In the genomic region with DNA sequence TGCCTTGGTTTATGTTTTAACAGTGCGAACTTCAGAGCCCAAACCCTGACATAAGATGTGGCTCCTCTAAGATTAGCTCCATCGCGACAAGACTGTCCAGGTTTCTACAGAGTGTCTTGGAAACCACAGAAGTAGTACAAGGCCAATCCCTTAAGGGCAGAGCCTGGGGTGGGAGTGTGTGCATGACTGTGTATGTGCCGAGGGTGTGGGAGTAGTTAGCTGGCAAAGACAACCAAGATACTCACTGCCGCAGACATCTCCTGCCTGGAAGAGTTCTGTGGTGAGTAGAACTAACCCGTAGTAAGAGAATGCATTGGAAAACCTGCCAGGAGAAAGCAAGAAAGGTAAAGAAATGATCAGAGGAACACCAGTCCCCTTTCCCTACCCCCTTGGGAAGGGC, we compare ENCODE assay signal across 32 cellular contexts. TPM values are rescaled to one million over a fixed set of nuclear protein-coding genes. Genes with fewer than 3 reads are reported as not detected.
DNase-seq lines count a peak whose midpoint lies in the region; ATAC-seq, FAIRE-seq and TF ChIP-seq lines count a peak whose summit lies in the region.
"Had no signal": no experiment of that assay in that cellular context is flagged by ENCODE, and none has a peak within 500 bp of the region (broad histone marks: within the 10 kb centered on the region; RNA-seq: fewer than 3 reads in every experiment).

No MANE protein-coding gene starts in this region.

- H3K36me3 ChIP-seq in right atrium auricular region = no peaks in the 10 kb centered on the region
- H3K36me3 ChIP-seq in GM12878 (ENCODE audit: control insufficient read depth in 2 of 2, insufficient read depth in 2 of 2, low read length in 1 of 2) = no peaks in the 10 kb centered on the region
- H3K36me3 ChIP-seq in neuronal stem cell (replicated peaks in 1 of 2; ENCODE audit: control insufficient read depth in 2 of 2, insufficient read depth in 2 of 2, low read length in 2 of 2) = no peaks in the 10 kb centered on the region
- no peaks in the 10 kb centered on the region for H3K36me3 ChIP-seq in uterus
- H3K36me3 ChIP-seq: BE2C, SJSA1 had no signal

- H3K18ac ChIP-seq in neuronal stem cell (ENCODE audit: low read length) = peak overlapping the region; percentile 60
- H3K18ac ChIP-seq in H9 (ENCODE audit: insufficient read length, low read depth, low read length) = no peak overlapping the region

- H3K23ac ChIP-seq in neuronal stem cell (ENCODE audit: low read depth, low read length, poor library complexity) (no peak overlapping the region), H9 (ENCODE audit: insufficient read length, low read depth, low read length) (no peak overlapping the region)

- H4K5ac ChIP-seq in H9 (ENCODE audit: insufficient read length, low read depth, low read length) = no peak overlapping the region

- H3K14ac ChIP-seq in neuronal stem cell (ENCODE audit: low read length) (no peak overlapping the region), H9 (ENCODE audit: insufficient read depth, low read length) (no peak overlapping the region)

- H3K23me2 ChIP-seq in H9 (ENCODE audit: insufficient read length, low read depth, low read length, poor library complexity, severe bottlenecking) = no peaks in the 10 kb centered on the region

- SMC1A ChIA-PET in GM12878 (lab: Charles Lee; ENCODE audit: uncharacterized antibody, unreplicated experiment) = interaction anchor here (1.0 kb wide), 1 partner anchor 32 kb away, joined by 3 read pairs; no protein-coding TSS in a partner anchor

- no peak for TF ChIP-seq RAD21 in GM12878 (IDR thresholded peaks at IDR 0.05; ENCODE audit: insufficient read depth, low read depth, low read length)

- no TSS peak for BruUV-seq in GM12878 (replicated peaks; lab: Mats Ljungman, UMichigan)

- TF ChIP-seq CTCF in right atrium auricular region (IDR thresholded peaks at IDR 0.05) = no peak
- no peak for TF ChIP-seq CTCF in GM12878 (IDR thresholded peaks at IDR 0.05 in 2 of 3, conservative IDR thresholded peaks at IDR 0.05 in 1 of 3; ENCODE audit: control insufficient read depth in 2 of 3, extremely low read depth in 1 of 3, insufficient read depth in 1 of 3, low read depth in 3 of 3, low read length in 3 of 3)
- no peak for TF ChIP-seq CTCF in uterus (IDR thresholded peaks at IDR 0.05)
- no peak for TF ChIP-seq CTCF in H9 (conservative IDR thresholded peaks at IDR 0.05)

- H3K4me1 ChIP-seq in right atrium auricular region (no peaks in the 10 kb centered on the region), GM12878 (ENCODE audit: control insufficient read depth, insufficient read depth, low read length) (peaks cover 26% of the 10 kb centered on the region), neuronal stem cell (ENCODE audit: control insufficient read depth in 2 of 2, insufficient read depth in 1 of 2, low read depth in 1 of 2, low read length in 2 of 2) (peaks cover 0 to 1% of the 10 kb centered on the region in 2 donors), uterus (no peaks in the 10 kb centered on the region), H9 (ENCODE audit: insufficient read depth, low read length) (no peaks in the 10 kb centered on the region; the same call in 1 of the 2 replicates)
- H3K4me1 ChIP-seq: BE2C, SJSA1 had no signal

- H3K36me3 Mint-ChIP-seq in H9 (ENCODE audit: insufficient read depth in 1 of 3, low read depth in 3 of 3) = no peaks in the 10 kb centered on the region
- H3K36me3 Mint-ChIP-seq: CD14-positive monocyte; CD8-positive, alpha-beta memory T cell had no signal

- no peak overlapping the region for H3K4me3 Mint-ChIP-seq in H9
- H3K4me3 Mint-ChIP-seq: CD14-positive monocyte; CD8-positive, alpha-beta memory T cell had no signal

- H3K56ac ChIP-seq in H9 (ENCODE audit: insufficient read length, low read depth, low read length) = no peak overlapping the region

- H3K4me1 Mint-ChIP-seq in H9 = peaks cover 8% of the 10 kb centered on the region in 2 experiments
- H3K4me1 Mint-ChIP-seq: CD8-positive, alpha-beta memory T cell had no signal

- no peak overlapping the region for H2BK12ac ChIP-seq in neuronal stem cell (ENCODE audit: low read length)
- no peak overlapping the region for H2BK12ac ChIP-seq in H9 (ENCODE audit: insufficient read length, low read depth, low read length)

- POLR2A ChIA-PET in GM12878 (lab: Charles Lee) = no interaction called here

- no peak overlapping the region for H2BK120ac ChIP-seq in neuronal stem cell (ENCODE audit: low read depth, low read length)
- H2BK120ac ChIP-seq in H9 (ENCODE audit: low read depth, low read length, poor library complexity, severe bottlenecking) = no peak overlapping the region

- no peaks in the 10 kb centered on the region for H3K9me3 ChIP-seq in right atrium auricular region
- H3K9me3 ChIP-seq in GM12878 (replicated peaks; ENCODE audit: control insufficient read depth, insufficient read depth, low read length) = no peaks in the 10 kb centered on the region; the same call in 2 of the 3 replicates
- H3K9me3 ChIP-seq in neuronal stem cell (replicated peaks in 1 of 2; ENCODE audit: control insufficient read depth in 2 of 2, insufficient read depth in 1 of 2, low read depth in 1 of 2, low read length in 2 of 2) = no peaks in the 10 kb centered on the region
- H3K9me3 ChIP-seq in uterus = no peaks in the 10 kb centered on the region
- no peaks in the 10 kb centered on the region for H3K9me3 ChIP-seq in H9 (ENCODE audit: control insufficient read depth, low read depth, low read length)
- H3K9me3 ChIP-seq: BE2C, SJSA1 had no signal

- no peaks in the 10 kb centered on the region for H4K20me1 ChIP-seq in GM12878 (ENCODE audit: control insufficient read depth, insufficient read depth)
- H4K20me1 ChIP-seq in H9 (ENCODE audit: control insufficient read depth, insufficient read depth, insufficient read length) = no peaks in the 10 kb centered on the region

- RAD21 ChIA-PET in GM12878 (lab: Charles Lee; ENCODE audit: unreplicated experiment) = interaction anchor here (0.6 kb wide), 1 partner anchor 72 kb away, joined by 4 read pairs; no protein-coding TSS in a partner anchor

- in situ Hi-C loops in GM12878 (cut with MboI) = no loop called here

- H3K79me2 ChIP-seq in GM12878 (ENCODE audit: control insufficient read depth, insufficient read depth, low read length) (no peaks in the 10 kb centered on the region), H9 (ENCODE audit: insufficient read depth, low read length) (no peaks in the 10 kb centered on the region)

- H3K27ac ChIP-seq in right atrium auricular region (no peak overlapping the region), GM12878 (ENCODE audit: control insufficient read depth, insufficient read depth) (no peak overlapping the region), neuronal stem cell (replicated peaks; ENCODE audit: low read length) (no peak overlapping the region), uterus (peak overlapping the region; percentile 54 to 58), H9 (ENCODE audit: insufficient read length, low read depth, low read length) (no peak overlapping the region)
- H3K27ac ChIP-seq: HL-60, PC-9, SJSA1 had no signal

- H3T11ph ChIP-seq in H9 (ENCODE audit: low read length) = no peak overlapping the region

- TF ChIP-seq EP300 in GM12878 (IDR thresholded peaks at IDR 0.05; ENCODE audit: borderline replicate concordance in 1 of 2, control insufficient read depth in 1 of 2, low read depth in 2 of 2, low read length in 2 of 2) = no peak

- H2AK5ac ChIP-seq in neuronal stem cell (ENCODE audit: low read depth, low read length) (no peak overlapping the region), H9 (ENCODE audit: insufficient read length, low read length) (no peak overlapping the region)

- peaks cover 6% of the 10 kb centered on the region for H3K27me3 Mint-ChIP-seq in H9 (ENCODE audit: low read depth)

- no peak for FAIRE-seq in GM12878 (lab: Jason Lieb, UNC)
- FAIRE-seq: GM18507 had no signal

- no peak overlapping the region for H3K9ac ChIP-seq in GM12878 (ENCODE audit: control insufficient read depth, insufficient read depth, low read length)
- H3K9ac ChIP-seq in neuronal stem cell (ENCODE audit: low read depth, low read length, poor library complexity) = no peak overlapping the region
- H3K9ac ChIP-seq in H9 (ENCODE audit: extremely low read depth, insufficient read length, low read length) = no peak overlapping the region

- TF ChIP-seq POLR2A in GM12878 (IDR thresholded peaks at IDR 0.05; ENCODE audit: low read depth, low read length) (no peak), uterus (IDR thresholded peaks at IDR 0.05) (no peak)

- intact Hi-C loops in cardiac septum (cut with DNase I) = no loop called here
- intact Hi-C loops in GM12878 (cut with micrococcal nuclease; ENCODE audit: unreplicated experiment) = no loop called here
- intact Hi-C loops in uterus (cut with DNase I; ENCODE audit: low total_unique reads) = no loop called here

- CTCF ChIA-PET in GM12878 (lab: Yijun Ruan, JAX) = interaction anchor here (1.0 kb wide), 1 partner anchor 14 kb away, joined by 3 read pairs; no protein-coding TSS in a partner anchor

- H3K4ac ChIP-seq in neuronal stem cell (ENCODE audit: low read length) (no peak overlapping the region), H9 (ENCODE audit: low read depth, low read length) (no peak overlapping the region)

- H4K8ac ChIP-seq in neuronal stem cell (ENCODE audit: low read depth, low read length) = no peak overlapping the region
- H4K8ac ChIP-seq in H9 (replicated peaks; ENCODE audit: insufficient read length, low read depth, low read length) = no peak overlapping the region

- H3K27me3 ChIP-seq in right atrium auricular region = no peaks in the 10 kb centered on the region
- no peaks in the 10 kb centered on the region; a peak in 2 of 4 replicates for H3K27me3 ChIP-seq in GM12878 (replicated peaks in 1 of 2; ENCODE audit: control insufficient read depth in 2 of 2, insufficient read depth in 2 of 2, low read length in 1 of 2)
- peaks cover 0 to 12% (median 2%) of the 10 kb centered on the region in 3 experiments for H3K27me3 ChIP-seq in neuronal stem cell (ENCODE audit: control insufficient read depth in 3 of 3, insufficient read depth in 3 of 3, low read depth in 1 of 3, low read length in 3 of 3)
- H3K27me3 ChIP-seq in uterus = no peaks in the 10 kb centered on the region
- no peaks in the 10 kb centered on the region for H3K27me3 ChIP-seq in H9 (ENCODE audit: insufficient read depth, low read length)
- H3K27me3 ChIP-seq: BE2C had no signal

- H3K4me3 ChIP-seq in right atrium auricular region = no peak overlapping the region
- H3K4me3 ChIP-seq in GM12878 = no peak overlapping the region
- no peak overlapping the region for H3K4me3 ChIP-seq in neuronal stem cell (ENCODE audit: low read length in 2 of 2)
- no peak overlapping the region for H3K4me3 ChIP-seq in uterus
- H3K4me3 ChIP-seq: PC-9, SJSA1 had no signal

- no peak overlapping the region for H2AFZ ChIP-seq in GM12878 (ENCODE audit: control insufficient read depth, low read depth, low read length)
- H2AFZ ChIP-seq in neuronal stem cell (ENCODE audit: low read length) = no peak overlapping the region
- H2AFZ ChIP-seq in H9 (ENCODE audit: low read length) = no peak overlapping the region
- H2AFZ ChIP-seq: PC-9 had no signal

- WGBS in GM12878 (ENCODE audit: insufficient coverage, insufficient replicate concordance, low lambda C conversion rate, missing lambda C conversion rate) = 31% methylated on average over 6 of the region's 6 CpGs
- WGBS in neuronal stem cell (ENCODE audit: extremely low coverage in 2 of 2, insufficient read length in 2 of 2, insufficient replicate concordance in 1 of 2), 2 donors = no CpG with 5 or more reads among the region's 6 CpGs
- WGBS in H9 (ENCODE audit: extremely low coverage, insufficient read length, low lambda C conversion rate) = no CpG with 5 or more reads among the region's 6 CpGs

- peak; percentile 22 for DNase-seq in cardiac septum (ENCODE audit: low spot score)
- no peak for DNase-seq in right atrium auricular region (ENCODE audit: low spot score)
- no peak for DNase-seq in GM12878 (ENCODE audit: low read depth, low spot score)
- DNase-seq in neuronal stem cell (ENCODE audit: low spot score) = no peak
- peak; percentile 33 to 47 for DNase-seq in uterus
- DNase-seq in H9 = no peak
- DNase-seq in HT-29 (ENCODE audit: low spot score) = no peak
- DNase-seq: 8988T; ACHN; BE2C; Calu3; CD8-positive, alpha-beta memory T cell; DMS79 treated with DMSO at 0.1 percent for 48 hours; GOT3; Karpas-422; MV-4-11; NCI-H1105 treated with DMSO at 0.1 percent for 48 hours; NCI-H146; NCI-H1930; NCI-H2107; NCI-H446; NCI-H524 treated with DMSO at 0.1 percent for 48 hours; NCI-H774; PC-9; Right ventricle myocardium superior; RPMI8226 had no signal

- H2BK20ac ChIP-seq in H9 (ENCODE audit: low read depth, low read length, poor library complexity, severe bottlenecking) = no peak overlapping the region

- no peaks in the 10 kb centered on the region for H3K9me3 Mint-ChIP-seq in H9
- H3K9me3 Mint-ChIP-seq: CD14-positive monocyte; CD8-positive, alpha-beta memory T cell had no signal

- H3K4me2 ChIP-seq in GM12878 (ENCODE audit: control insufficient read depth, insufficient read depth) (peak overlapping the region; percentile 11; the same call in 1 of the 2 replicates), neuronal stem cell (ENCODE audit: insufficient read depth, low read length, poor library complexity, severe bottlenecking) (no peak overlapping the region), H9 (ENCODE audit: insufficient read depth, insufficient read length, low read length) (no peak overlapping the region)
- H3K4me2 ChIP-seq: PC-9 had no signal

- no peak overlapping the region for H2BK5ac ChIP-seq in neuronal stem cell (ENCODE audit: low read length)
- H2BK5ac ChIP-seq in H9 (ENCODE audit: insufficient read length, low read length) = no peak overlapping the region

- no peaks in the 10 kb centered on the region for H3K79me1 ChIP-seq in neuronal stem cell (ENCODE audit: low read depth, low read length)
- H3K79me1 ChIP-seq in H9 (ENCODE audit: insufficient read depth, low read depth, low read length, poor library complexity, severe bottlenecking) = no peaks in the 10 kb centered on the region

- no peak overlapping the region for H3K27ac Mint-ChIP-seq in H9
- H3K27ac Mint-ChIP-seq: CD14-positive monocyte; CD8-positive, alpha-beta memory T cell had no signal

- H2BK15ac ChIP-seq in neuronal stem cell (ENCODE audit: low read length) (no peak overlapping the region), H9 (ENCODE audit: low read depth, low read length) (no peak overlapping the region)

- H4K91ac ChIP-seq in neuronal stem cell (ENCODE audit: low read depth, low read length, poor library complexity) (no peak overlapping the region), H9 (ENCODE audit: insufficient read length, low read depth, low read length) (no peak overlapping the region)

- ATAC-seq in GM12878 = no peak
- no peak for ATAC-seq in GM21526 (IDR thresholded peaks at IDR 0.05; ENCODE audit: low FRiP score, unreplicated experiment)
- ATAC-seq: HCT116 had no signal

RNA-seq across cellular contexts. Expression of a gene that starts 54.1 kb away (rescaled TPM):
- total RNA-seq in cardiac septum (not detected), right atrium auricular region (not detected), GM12878 (2014; rRNA removed) (not detected in 2 replicates), GM12878 (2014; rRNA removed; fragmentation: Illumina TruSeq; extraction: Trizol) (not detected in 2 replicates), GM12878 (2021) (not detected in 2 replicates), uterus (not detected), H9 (2021) (not detected in 2 replicates)
- total RNA-seq in GM12878 (2013; cell fraction: nucleolus; rRNA removed) = not detected in 2 replicates
- not detected for polyA plus RNA-seq in GM12878 (2011; ENCODE audit: low read depth)
- polyA plus RNA-seq in GM12878 (2011; rRNA removed) (0.15 TPM in 1 of 2 replicates, not detected in the other), GM12878 (2014; fragmentation: Illumina TruSeq; extraction: Trizol) (not detected in 2 replicates), GM12878 (2014; fragmentation: Nextera tagmentation; extraction: Ambion mirVana) (not detected), GM12878 (2014; rRNA removed) (not detected in 2 replicates), GM12878 (2016; fragmentation: Nextera tagmentation; extraction: Ambion mirVana) (not detected)
- not detected in 2 replicates for polyA plus RNA-seq in GM12878 (2011; cell fraction: cytosol; rRNA removed)
- 0.23 and 0.30 TPM in 2 replicates for polyA plus RNA-seq in GM12878 (2011; cell fraction: nucleus; rRNA removed)
- polyA plus RNA-seq in GM12878 (2012) = not detected in 2 replicates
- not detected in 2 replicates for polyA minus RNA-seq in GM12878 (2011; rRNA and poly(A)+ RNA removed)
- polyA minus RNA-seq in GM12878 (2011; cell fraction: cytosol; rRNA and poly(A)+ RNA removed) = not detected in 2 replicates
- not detected in 2 replicates for polyA minus RNA-seq in GM12878 (2011; cell fraction: nucleus; rRNA and poly(A)+ RNA removed)
- polyA plus RNA-seq in neuronal stem cell (2013, experiment 1 of 2) = not detected
- not detected for polyA plus RNA-seq in neuronal stem cell (2013, experiment 2 of 2)
- not detected in 2 replicates for total RNA-seq in HT-29 (2014; rRNA removed; shearing (Covaris generic))
- total RNA-seq: Calu3; CD8-positive, alpha-beta memory T cell; PC-9; Right ventricle myocardium superior; SJSA1 had no signal
- polyA plus RNA-seq: CD14-positive monocyte; CD8-positive, alpha-beta memory T cell had no signal

Comparison
In these comparisons a context has a peak if more than half of its experiments do, and no peak if none do; other contexts are left out.
1. DNase-seq: peak in cardiac septum (single experiment) and uterus (2 of 2); none in right atrium auricular region (single experiment), GM12878 (single experiment), neuronal stem cell (single experiment), H9 (single experiment) and HT-29 (single experiment).
2. H3K27ac ChIP-seq: peak in uterus (2 of 2); none in right atrium auricular region (0 of 2), GM12878 (single experiment), neuronal stem cell (single experiment) and H9 (single experiment).